Comparison of ENCODE assay signal across 8 cellular contexts in genomic region chr2:85436836-85437487, GRCh38. TPM values are rescaled to one million over a fixed set of nuclear protein-coding genes. Genes with fewer than 3 reads are reported as not detected.
DNase-seq lines count a peak whose midpoint lies in the region; ATAC-seq and TF ChIP-seq lines count a peak whose summit lies in the region.

No MANE protein-coding gene starts in this region.

- 75 to 83% methylated on average over 9 of the region's 10 CpGs for WGBS in ectodermal cell, 2 experiments

- ATAC-seq in HG02678 (IDR thresholded peaks at IDR 0.05; ENCODE audit: unreplicated experiment) (no peak), GM19452 (IDR thresholded peaks at IDR 0.05; ENCODE audit: unreplicated experiment) (no peak), left colon (no peak), GM18870 (IDR thresholded peaks at IDR 0.05; ENCODE audit: unreplicated experiment) (no peak)

- TF ChIP-seq CTCF in GM06990 (IDR thresholded peaks at IDR 0.05; ENCODE audit: insufficient read depth, low read length, poor library complexity, severe bottlenecking) (no peak), MM.1S (IDR thresholded peaks at IDR 0.05; ENCODE audit: low read length) (no peak), progenitor cell of endocrine pancreas (IDR thresholded peaks at IDR 0.05; ENCODE audit: unreplicated experiment) (no peak)

- H3K27me3 ChIP-seq in GM06990 (replicated peaks; ENCODE audit: control insufficient read depth, insufficient read depth, low read length) (no peaks in the 10 kb centered on the region), MM.1S (replicated peaks; ENCODE audit: insufficient read depth, low read length) (no peaks in the 10 kb centered on the region), ectodermal cell (ENCODE audit: control insufficient read depth, insufficient read depth, low read length, poor library complexity, severe bottlenecking) (peaks cover 11% of the 10 kb centered on the region)

- intact Hi-C loops in left colon (cut with DNase I, micrococcal nuclease): no loop called here

- H3K36me3 ChIP-seq in GM06990 (ENCODE audit: control insufficient read depth, insufficient read depth, low read length): no peaks in the 10 kb centered on the region
- H3K36me3 ChIP-seq in MM.1S (replicated peaks; ENCODE audit: insufficient read depth, low read length): no peaks in the 10 kb centered on the region
- no peaks in the 10 kb centered on the region for H3K36me3 ChIP-seq in ectodermal cell (ENCODE audit: control insufficient read depth, insufficient read depth, low read length)

- no peaks in the 10 kb centered on the region for H4K20me1 ChIP-seq in MM.1S (ENCODE audit: insufficient read depth, low read length)

- H3K9me3 ChIP-seq in MM.1S (replicated peaks; ENCODE audit: insufficient read depth, low read length) (no peaks in the 10 kb centered on the region), ectodermal cell (ENCODE audit: control insufficient read depth, low read length) (no peaks in the 10 kb centered on the region)

- H3K4me3 ChIP-seq in GM06990 (replicated peaks; ENCODE audit: low read depth, low read length): 0 out of 2 replicates have a peak overlapping the region, but pooled peaks have one; percentile 60
- 0 out of 2 replicates have a peak overlapping the region, but pooled peaks have one; percentile 46 for H3K4me3 ChIP-seq in MM.1S (ENCODE audit: low read length)
- H3K4me3 ChIP-seq in ectodermal cell (ENCODE audit: insufficient read depth, low read depth, low read length): peak overlapping the region; percentile 36

- peak overlapping the region; percentile 90 for H2AFZ ChIP-seq in MM.1S (ENCODE audit: low read length)

- DNase-seq in GM06990 (ENCODE audit: extremely low read depth, insufficient read length): no peak
- DNase-seq in MM.1S: no peak
- no peak for DNase-seq in progenitor cell of endocrine pancreas (ENCODE audit: low spot score, unreplicated experiment)
- no peak for DNase-seq in left colon

- peak overlapping the region; percentile 50; the same call in 1 of the 2 replicates for H3K9ac ChIP-seq in MM.1S (ENCODE audit: low read length)

- no peaks in the 10 kb centered on the region for H3K27me3 Mint-ChIP-seq in progenitor cell of endocrine pancreas

- H3K4me3 Mint-ChIP-seq in progenitor cell of endocrine pancreas (ENCODE audit: low read depth): peak overlapping the region; percentile 46

- no peaks in the 10 kb centered on the region for H3K36me3 Mint-ChIP-seq in progenitor cell of endocrine pancreas (ENCODE audit: insufficient read depth)

- peaks cover 5% of the 10 kb centered on the region for H3K4me1 ChIP-seq in MM.1S (ENCODE audit: low read length)
- H3K4me1 ChIP-seq in ectodermal cell (ENCODE audit: control insufficient read depth, insufficient read depth, low read length): peaks cover 37% of the 10 kb centered on the region

- peak overlapping the region; percentile 60; the same call in 1 of the 2 replicates for H3K4me2 ChIP-seq in MM.1S (ENCODE audit: low read depth, low read length)

- no peaks in the 10 kb centered on the region for H3K79me2 ChIP-seq in MM.1S (ENCODE audit: low read length)

- no peaks in the 10 kb centered on the region for H3K9me3 Mint-ChIP-seq in progenitor cell of endocrine pancreas (ENCODE audit: low read depth)

- H3K27ac ChIP-seq in MM.1S (ENCODE audit: low read length) (no peak overlapping the region), ectodermal cell (ENCODE audit: insufficient read depth, low read depth, low read length, poor library complexity, severe bottlenecking) (no peak overlapping the region)

- H3K4me1 Mint-ChIP-seq in progenitor cell of endocrine pancreas (ENCODE audit: low read depth): peaks cover 14% of the 10 kb centered on the region

- H3F3A ChIP-seq in MM.1S (ENCODE audit: insufficient read depth, low read length): no peaks in the 10 kb centered on the region

- H3K27ac Mint-ChIP-seq in progenitor cell of endocrine pancreas: peak overlapping the region; percentile 91

- no peaks in the 10 kb centered on the region for H3K9me2 ChIP-seq in MM.1S (replicated peaks; ENCODE audit: insufficient read depth, low read length)

RNA-seq across cellular contexts. Expression of gene SH2D6, which starts 18.4 kb away (rescaled TPM):
- not detected for polyA plus RNA-seq in ectodermal cell (2013, experiment 1 of 4)
- polyA plus RNA-seq in ectodermal cell (2013, experiment 2 of 4): not detected
- polyA plus RNA-seq in ectodermal cell (2013, experiment 3 of 4): not detected
- not detected for polyA plus RNA-seq in ectodermal cell (2013, experiment 4 of 4)
- total RNA-seq in progenitor cell of endocrine pancreas (0.29 and 0.71 TPM in 2 replicates), left colon (1 to 10 TPM; 4.7 to 6.3 TPM)

RNA-seq across cellular contexts. Expression of gene CAPG, which starts 26.8 kb away (rescaled TPM):
- polyA plus RNA-seq in ectodermal cell (2013, experiment 1 of 4): 22.7 TPM
- 17.9 TPM for polyA plus RNA-seq in ectodermal cell (2013, experiment 2 of 4)
- polyA plus RNA-seq in ectodermal cell (2013, experiment 3 of 4): 21.1 TPM
- 21.4 TPM for polyA plus RNA-seq in ectodermal cell (2013, experiment 4 of 4)
- total RNA-seq in progenitor cell of endocrine pancreas (56.1 and 56.5 TPM in 2 replicates), left colon (10 to 100 TPM; 97.7 to 98.2 TPM)
